16 cellular contexts compared by ENCODE assay signal in the genomic region with DNA sequence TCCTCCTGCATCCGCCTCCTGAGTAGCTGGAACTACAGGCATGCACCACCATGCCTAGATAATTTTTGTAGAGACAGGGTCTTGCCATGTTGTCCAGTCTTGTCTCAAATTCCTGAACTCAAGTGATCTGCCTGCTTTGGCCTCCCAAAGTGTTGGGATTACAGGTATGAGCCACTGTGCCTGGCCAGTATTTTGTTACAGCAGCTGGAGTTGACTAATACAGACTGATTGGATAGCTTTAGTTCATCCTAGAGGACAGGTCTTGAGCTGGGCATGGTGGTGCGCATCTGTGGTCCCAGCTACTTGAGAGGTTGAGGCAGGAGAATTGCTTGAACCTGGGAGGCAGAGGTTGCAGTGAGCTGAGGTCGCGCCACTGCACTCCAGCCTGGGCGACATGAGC. TPM values are rescaled to one million over a fixed set of nuclear protein-coding genes. Genes with fewer than 3 reads are reported as not detected.
"Had no signal": no experiment of that assay in that cellular context is flagged by ENCODE, and none has a peak within 500 bp of the region (broad histone marks: within the 10 kb centered on the region; RNA-seq: fewer than 3 reads in every experiment).

No MANE protein-coding gene starts in this region.

RNA-seq across cellular contexts. Expression of gene AQP10, which starts 40.0 kb away (rescaled TPM):
- total RNA-seq: activated B cell treated with CpG ODN at 0.5 μM for 24 hours; activated CD4-positive, alpha-beta memory T cell treated with anti-CD3 and anti-CD28 coated beads for 36 hours; activated CD4-positive, alpha-beta T cell treated with anti-CD3 and anti-CD28 coated beads, Interleukin-2, amount 10 ng/mL, durations not matched to agents 24 days and 14 days; activated CD8-positive, alpha-beta memory T cell treated with anti-CD3 and anti-CD28 coated beads for 36 hours; activated naive CD4-positive, alpha-beta T cell treated with anti-CD3 and anti-CD28 coated beads for 36 hours; activated naive CD4-positive, alpha-beta T cell treated with anti-CD3 and anti-CD28 coated beads, Interleukin-2, amount 50 U/mL, for 72 hours; activated naive CD8-positive, alpha-beta T cell treated with anti-CD3 and anti-CD28 coated beads for 36 hours; activated T-cell treated with anti-CD3 and anti-CD28 coated beads, Interleukin-2, amount 50 U/mL, for 4 hours; activated T-cell treated with anti-CD3 and anti-CD28 coated beads, Interleukin-2, amount 50 U/mL, for 72 hours; activated T-helper 1 cell treated with anti-CD3 and anti-CD28 coated beads, Interleukin-12 subunit alpha, Interleukin-12 subunit beta, Interleukin-2, Interleukin-4 antibody, amounts not matched to agents 30 ng/mL and 10 ng/mL and 1 ng/mL, durations not matched to agents 14 hours and 24 hours and 36 hours; activated T-helper 17 cell treated with anti-CD3 and anti-CD28 coated beads, Interleukin-2, amount 50 U/mL, for 72 hours; adrenal gland; astrocyte; cerebellum; T-helper 1 cell treated with Interleukin-12 subunit alpha and Interleukin-12 subunit beta and Interleukin-4 antibody, amounts not matched to agents 30 ng/mL and 1 ng/mL, for 36 hours; T-helper 2 cell treated with Interferon-gamma antibody and Interleukin-4, amounts not matched to agents 100 ng/mL and 5 ng/mL, for 36 hours had no signal
- polyA plus RNA-seq: adrenal gland had no signal
